ENCODE assay signal across 13 cellular contexts in genomic region chr9:134492281-134492691, GRCh38.
DNase-seq lines count a peak whose midpoint lies in the region; ATAC-seq and TF ChIP-seq lines count a peak whose summit lies in the region.
"Had no signal": no experiment of that assay in that cellular context is flagged by ENCODE, and none has a peak within 500 bp of the region (broad histone marks: within the 10 kb centered on the region; RNA-seq: fewer than 3 reads in every experiment).

No MANE protein-coding gene starts in this region.

- H3K4me1 Mint-ChIP-seq in Calu3 (ENCODE audit: low read depth, unreplicated experiment) = no peaks in the 10 kb centered on the region
- H3K4me1 Mint-ChIP-seq: endodermal cell had no signal

- H3K27me3 ChIP-seq in BLaER1 (no peaks in the 10 kb centered on the region), psoas muscle (ENCODE audit: insufficient read depth in 3 of 3, low read length in 2 of 3) (peaks cover 0 to 38% (median 9%) of the 10 kb centered on the region in 3 donors)

- ATAC-seq in psoas muscle = peak in 3 of 4 donors; percentile 34 to 54 (median 37)
- no peak for ATAC-seq in HG03520 (IDR thresholded peaks at IDR 0.05; ENCODE audit: unreplicated experiment)
- no peak for ATAC-seq in GM18502 (IDR thresholded peaks at IDR 0.05; ENCODE audit: poor library complexity, unreplicated experiment)

- no peaks in the 10 kb centered on the region for H3K9me3 Mint-ChIP-seq in Calu3 (ENCODE audit: low read depth, unreplicated experiment)
- H3K9me3 Mint-ChIP-seq: endodermal cell; stimulated activated naive CD8-positive, alpha-beta T cell treated with anti-CD3 and anti-CD28 coated beads, Interleukin-15, Interleukin-2, amounts not matched to agents 100 ng/mL and 50 ng/mL, for 24 hours had no signal

- CTCF ChIA-PET in Calu3 (lab: Charles Lee) = no interaction called here

- H3K4me1 ChIP-seq in BLaER1 (peaks cover 79% of the 10 kb centered on the region), psoas muscle (no peaks in the 10 kb centered on the region)

- H3K27me3 Mint-ChIP-seq in Calu3 (ENCODE audit: unreplicated experiment) = peaks cover 60% of the 10 kb centered on the region
- H3K27me3 Mint-ChIP-seq: stimulated activated naive CD8-positive, alpha-beta T cell treated with anti-CD3 and anti-CD28 coated beads, Interleukin-15, Interleukin-2, amounts not matched to agents 100 ng/mL and 50 ng/mL, for 24 hours had no signal

- H3K4me3 ChIP-seq in BLaER1 (no peak overlapping the region; the same call in 1 of the 2 replicates), SK-N-MC (peak overlapping the region; percentile 19; the same call in 1 of the 2 replicates), psoas muscle (no peak overlapping the region)

- no peak overlapping the region for H3K4me3 Mint-ChIP-seq in Calu3 (ENCODE audit: low read depth, unreplicated experiment)
- H3K4me3 Mint-ChIP-seq: endodermal cell; stimulated activated naive CD8-positive, alpha-beta T cell treated with anti-CD3 and anti-CD28 coated beads, Interleukin-15, Interleukin-2, amounts not matched to agents 100 ng/mL and 50 ng/mL, for 24 hours had no signal

- peak overlapping the region; percentile 62 for H3K9ac ChIP-seq in BLaER1
- H3K9ac ChIP-seq in SK-N-MC (ENCODE audit: insufficient read length) = peak overlapping the region; percentile 46

- H3K27ac Mint-ChIP-seq in Calu3 (ENCODE audit: unreplicated experiment) = no peak overlapping the region
- H3K27ac Mint-ChIP-seq: endodermal cell; stimulated activated naive CD8-positive, alpha-beta T cell treated with anti-CD3 and anti-CD28 coated beads, Interleukin-15, Interleukin-2, amounts not matched to agents 100 ng/mL and 50 ng/mL, for 24 hours had no signal

- BruUV-seq in Calu3 (replicated peaks; lab: Mats Ljungman, UMichigan) = no TSS peak

- H3K36me3 Mint-ChIP-seq in Calu3 (ENCODE audit: insufficient read depth, unreplicated experiment) = no peaks in the 10 kb centered on the region

- 79 to 84% (median 83%) methylated on average over 12 of the region's 12 CpGs for WGBS in psoas muscle, 3 donors

- H3K27ac ChIP-seq in BLaER1 (peak overlapping the region; percentile 97), SK-N-MC (peak overlapping the region; percentile 82), psoas muscle (no peak overlapping the region)
- H3K27ac ChIP-seq: VCaP had no signal

- H4K20me1 ChIP-seq in BLaER1 = no peaks in the 10 kb centered on the region

- intact Hi-C loops in cardiac septum (cut with DNase I) (no loop called here), psoas muscle (cut with DNase I) (no loop called here), Calu3 (cut with micrococcal nuclease; ENCODE audit: unreplicated experiment) (no loop called here)

- H3K36me3 ChIP-seq in BLaER1 (no peaks in the 10 kb centered on the region), SK-N-MC (ENCODE audit: insufficient read depth, low read length) (no peaks in the 10 kb centered on the region), psoas muscle (ENCODE audit: insufficient read depth in 1 of 2, low read depth in 1 of 2) (no peaks in the 10 kb centered on the region)

- TF ChIP-seq CTCF in psoas muscle (IDR thresholded peaks at IDR 0.05) = no peak
- TF ChIP-seq CTCF in Calu3 (IDR thresholded peaks at IDR 0.05; ENCODE audit: unreplicated experiment) = no peak

- peak; percentile 53 for DNase-seq in SK-N-MC (ENCODE audit: low read depth, low spot score)
- DNase-seq in cardiac septum (ENCODE audit: low spot score) = peak; percentile 70
- DNase-seq in psoas muscle = peak in 1 of 2 donors; percentile 63
- DNase-seq in Calu3 = no peak
- DNase-seq in SHP77 (lab: John Stamatoyannopoulos, UW) = no peak
- DNase-seq: activated gamma-delta T cell; endodermal cell; stimulated activated CD4-positive, alpha-beta T cell treated with anti-CD3 and anti-CD28 coated beads, Interleukin-12 subunit alpha, Interleukin-12 subunit beta, amount 100 ng/mL, for 4 hours had no signal

- peak overlapping the region; percentile 94 for H3K4me2 ChIP-seq in BLaER1

- H3K9me3 ChIP-seq in BLaER1 (0 out of 2 replicates have a peak, but pooled peaks cover 6% of the 10 kb centered on the region), SK-N-MC (ENCODE audit: low read depth, low read length) (no peaks in the 10 kb centered on the region), psoas muscle (no peaks in the 10 kb centered on the region)

Comparison
In these comparisons a context has a peak if more than half of its experiments do, and no peak if none do; other contexts are left out.
1. DNase-seq: peak in SK-N-MC (single experiment) and cardiac septum (single experiment); none in Calu3 (single experiment) and SHP77 (0 of 2).
2. ATAC-seq: peak in psoas muscle (3 of 4); none in HG03520 (single experiment) and GM18502 (single experiment).